1 cellular context compared by ENCODE assay signal in genomic region chr6:137219664-137220252, GRCh38.
TF ChIP-seq lines count a peak whose summit lies in the region.

No MANE protein-coding gene starts in this region.

TF ChIP-seq in GM12878, 131 proteins besides CTCF, POLR2A, EP300 and RAD21 (continued from another document):
- TF ChIP-seq ATF3 (IDR thresholded peaks at IDR 0.05; ENCODE audit: borderline replicate concordance, extremely low read depth, low read depth, low read length) (no peak), RELB (IDR thresholded peaks at IDR 0.05; ENCODE audit: low read depth) (no peak), SUZ12 (IDR thresholded peaks at IDR 0.05; ENCODE audit: unreplicated experiment) (no peak), EZH2 (IDR thresholded peaks at IDR 0.05; ENCODE audit: borderline replicate concordance, control insufficient read depth, low read depth, low read length) (no peak), EGR1 (IDR thresholded peaks at IDR 0.05; ENCODE audit: borderline replicate concordance in 1 of 2, low read depth in 2 of 2, low read length in 2 of 2) (no peak), BMI1 (IDR thresholded peaks at IDR 0.05; ENCODE audit: borderline replicate concordance) (no peak), ZBED1 (IDR thresholded peaks at IDR 0.05; ENCODE audit: borderline replicate concordance) (no peak), RFX5 (IDR thresholded peaks at IDR 0.05; ENCODE audit: low read depth, low read length) (no peak), CEBPB (IDR thresholded peaks at IDR 0.05; ENCODE audit: borderline replicate concordance in 1 of 2, low read depth in 2 of 2, low read length in 2 of 2) (no peak), USF2 (IDR thresholded peaks at IDR 0.05; ENCODE audit: borderline replicate concordance, low read depth, low read length) (no peak), SREBF2 (IDR thresholded peaks at IDR 0.05; ENCODE audit: low read length) (no peak), SUPT20H (IDR thresholded peaks at IDR 0.05; ENCODE audit: borderline replicate concordance, control insufficient read depth, low read depth, low read length) (no peak), ASH2L (IDR thresholded peaks at IDR 0.05; ENCODE audit: borderline replicate concordance, low read depth) (no peak), MEF2A (IDR thresholded peaks at IDR 0.05; ENCODE audit: insufficient read depth, low read depth, low read length) (no peak)
